1 cellular context compared by ENCODE assay signal in genomic region chr1:25538165-25538860, GRCh38.
TF ChIP-seq lines count a peak whose summit lies in the region.

No MANE protein-coding gene starts in this region.

TF ChIP-seq in HepG2, 621 proteins besides CTCF, POLR2A, EP300 and RAD21 (continued from another document):
- TF ChIP-seq RXRB (CRISPR knock-in tag; IDR thresholded peaks at IDR 0.05; ENCODE audit: borderline replicate concordance) (0 out of 2 replicates have a peak, but pooled peaks have one; percentile 24), SCMH1 (CRISPR knock-in tag; IDR thresholded peaks at IDR 0.05; ENCODE audit: borderline replicate concordance) (no peak), ZNF629 (CRISPR knock-in tag; conservative IDR thresholded peaks at IDR 0.05) (peak; percentile 80)
